In genomic region chr2:63841254-63842022, GRCh38 we compare ENCODE assay signal across 1 cellular context.
TF ChIP-seq lines count a peak whose summit lies in the region.

TSS of gene UGP2 (plus strand) at chr2:63841896. CDS start at chr2:63842186, 290 bp downstream.

TF ChIP-seq in HepG2, 621 proteins besides CTCF, POLR2A, EP300 and RAD21 (continued from another document and continues in another):
- TF ChIP-seq ZNF143 (CRISPR knock-in tag; IDR thresholded peaks at IDR 0.05) (no peak), YEATS4 (CRISPR knock-in tag; IDR thresholded peaks at IDR 0.05; ENCODE audit: borderline replicate concordance) (peak; percentile 80), ZNF850 (CRISPR knock-in tag; conservative IDR thresholded peaks at IDR 0.05) (no peak), CHCHD3 (CRISPR knock-in tag; IDR thresholded peaks at IDR 0.05) (no peak), KMT2A (CRISPR knock-in tag; IDR thresholded peaks at IDR 0.05) (peak; percentile 57), SAP130 (CRISPR knock-in tag; IDR thresholded peaks at IDR 0.05; ENCODE audit: low read depth) (peak; percentile 86), TAF1 (CRISPR knock-in tag; IDR thresholded peaks at IDR 0.05) (peak; percentile 69), E2F5 (CRISPR knock-in tag; conservative IDR thresholded peaks at IDR 0.05) (0 out of 2 replicates have a peak, but pooled peaks have one; percentile 47), ZFP36 (IDR thresholded peaks at IDR 0.05; ENCODE audit: borderline replicate concordance, low read depth, low read length, partially characterized antibody) (no peak), ZNF614 (CRISPR knock-in tag; IDR thresholded peaks at IDR 0.05; ENCODE audit: borderline replicate concordance) (peak; percentile 86), WIZ (CRISPR knock-in tag; IDR thresholded peaks at IDR 0.05) (0 out of 2 replicates have a peak, but pooled peaks have one; percentile 38), FOXK1 (CRISPR knock-in tag; IDR thresholded peaks at IDR 0.05; ENCODE audit: borderline replicate concordance, low read depth) (peak; percentile 62; the same call in 1 of the 2 replicates), TMF1 (CRISPR knock-in tag; IDR thresholded peaks at IDR 0.05; ENCODE audit: low read depth) (0 out of 2 replicates have a peak, but pooled peaks have one; percentile 53), NCOA2 (CRISPR knock-in tag; IDR thresholded peaks at IDR 0.05) (peak; percentile 53), ELF4 (CRISPR knock-in tag; IDR thresholded peaks at IDR 0.05; ENCODE audit: borderline replicate concordance) (no peak; the same call in 1 of the 2 replicates), KLF6 (CRISPR knock-in tag; IDR thresholded peaks at IDR 0.05) (peak; percentile 77; the same call in 1 of the 2 replicates), ZNF879 (CRISPR knock-in tag; IDR thresholded peaks at IDR 0.05) (peak; percentile 96), KDM5A (IDR thresholded peaks at IDR 0.05; ENCODE audit: borderline replicate concordance, low read length) (no peak; the same call in none of the 2 replicates), AHR (CRISPR knock-in tag; IDR thresholded peaks at IDR 0.05) (no peak; the same call in 1 of the 2 replicates), GPBP1L1 (CRISPR knock-in tag; IDR thresholded peaks at IDR 0.05) (no peak), ZNF234 (CRISPR knock-in tag; conservative IDR thresholded peaks at IDR 0.05) (no peak), ZNF33B (CRISPR knock-in tag; IDR thresholded peaks at IDR 0.05) (peak; percentile 36; the same call in 1 of the 2 replicates), MXD1 (CRISPR knock-in tag; IDR thresholded peaks at IDR 0.05) (peak; percentile 73), AFF4 (CRISPR knock-in tag; IDR thresholded peaks at IDR 0.05) (0 out of 2 replicates have a peak, but pooled peaks have one; percentile 44), HDAC1 (CRISPR knock-in tag; IDR thresholded peaks at IDR 0.05) (peak; percentile 52; the same call in 1 of the 2 replicates), HNRNPLL (IDR thresholded peaks at IDR 0.05; ENCODE audit: low read depth, low read length, poor library complexity, severe bottlenecking) (peak; percentile 74), ARID5B (CRISPR knock-in tag; IDR thresholded peaks at IDR 0.05) (peak; percentile 80), PAX8 (CRISPR knock-in tag; IDR thresholded peaks at IDR 0.05; ENCODE audit: borderline replicate concordance) (peak; percentile 22; the same call in 1 of the 2 replicates), MZF1 (CRISPR knock-in tag; IDR thresholded peaks at IDR 0.05; ENCODE audit: borderline replicate concordance) (no peak), PHF5A (CRISPR knock-in tag; IDR thresholded peaks at IDR 0.05; ENCODE audit: low read depth, unreplicated experiment) (peak; percentile 17), ZNF253 (CRISPR knock-in tag; IDR thresholded peaks at IDR 0.05; ENCODE audit: borderline replicate concordance) (no peak), CC2D1A (CRISPR knock-in tag; IDR thresholded peaks at IDR 0.05) (no peak; the same call in 1 of the 2 replicates), KLF9 (CRISPR knock-in tag; IDR thresholded peaks at IDR 0.05; ENCODE audit: low read depth) (no peak), KDM1A (CRISPR knock-in tag; IDR thresholded peaks at IDR 0.05) (no peak), KAT2B (IDR thresholded peaks at IDR 0.05; ENCODE audit: borderline replicate concordance, low read depth, low read length) (no peak), ZNF883 (CRISPR knock-in tag; IDR thresholded peaks at IDR 0.05; ENCODE audit: not compliant biosample characterization) (no peak), ZNF773 (CRISPR knock-in tag; IDR thresholded peaks at IDR 0.05; ENCODE audit: borderline replicate concordance) (no peak), ZNF329 (CRISPR knock-in tag; IDR thresholded peaks at IDR 0.05; ENCODE audit: low read depth) (no peak; the same call in 1 of the 2 replicates), CREB1 (IDR thresholded peaks at IDR 0.05) (no peak), CREB1 (CRISPR knock-in tag; IDR thresholded peaks at IDR 0.05) (no peak), ZNF710 (CRISPR knock-in tag; IDR thresholded peaks at IDR 0.05; ENCODE audit: borderline replicate concordance) (peak; percentile 85), ZNF354B (CRISPR knock-in tag; IDR thresholded peaks at IDR 0.05) (no peak), USF2 (IDR thresholded peaks at IDR 0.05; ENCODE audit: low read depth, low read length) (no peak), USF2 (CRISPR knock-in tag; IDR thresholded peaks at IDR 0.05; ENCODE audit: borderline replicate concordance) (no peak), SATB2 (CRISPR knock-in tag; IDR thresholded peaks at IDR 0.05) (peak; percentile 16; the same call in 1 of the 2 replicates), CBX2 (IDR thresholded peaks at IDR 0.05; ENCODE audit: low read depth, low read length) (no peak), CBX2 (CRISPR knock-in tag; IDR thresholded peaks at IDR 0.05; ENCODE audit: low read depth) (no peak), ZFP1 (CRISPR knock-in tag; IDR thresholded peaks at IDR 0.05) (no peak), FOSL1 (CRISPR knock-in tag; IDR thresholded peaks at IDR 0.05; ENCODE audit: borderline replicate concordance) (no peak), HBP1 (CRISPR knock-in tag; IDR thresholded peaks at IDR 0.05; ENCODE audit: low read depth) (0 out of 2 replicates have a peak, but pooled peaks have one; percentile 59), EZH2 (conservative IDR thresholded peaks at IDR 0.05; ENCODE audit: low read depth, low read length) (no peak), ZNF670 (CRISPR knock-in tag; IDR thresholded peaks at IDR 0.05; ENCODE audit: borderline replicate concordance) (no peak; the same call in 1 of the 2 replicates), ESRRA (CRISPR knock-in tag; IDR thresholded peaks at IDR 0.05; ENCODE audit: low read depth) (peak; percentile 29), ZMAT5 (CRISPR knock-in tag; IDR thresholded peaks at IDR 0.05; ENCODE audit: borderline replicate concordance, low read depth) (no peak)
